1 cellular context compared by ENCODE assay signal in the genomic region with DNA sequence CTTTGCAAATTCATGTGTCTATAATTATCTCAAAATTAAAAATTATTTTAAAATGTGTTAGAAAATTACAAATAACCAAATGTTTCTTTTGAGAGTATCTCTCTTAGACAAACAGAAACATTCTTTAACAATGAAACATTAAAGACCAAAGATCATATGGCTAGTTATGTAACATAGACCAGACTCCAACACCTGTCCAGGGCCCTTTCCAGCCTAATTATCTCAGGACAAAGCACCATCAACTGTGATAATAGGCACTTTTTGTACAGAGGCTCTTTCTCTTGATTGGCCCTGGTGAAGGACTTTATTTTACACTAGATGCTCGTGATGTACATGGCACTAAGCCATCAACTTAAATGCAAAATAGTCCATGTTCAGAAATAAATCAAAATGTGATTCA.
TF ChIP-seq lines count a peak whose summit lies in the region.

No MANE protein-coding gene starts in this region.

TF ChIP-seq in HepG2, 621 proteins besides CTCF, POLR2A, EP300 and RAD21:
- no peak for TF ChIP-seq FOXK1 (CRISPR knock-in tag; IDR thresholded peaks at IDR 0.05; ENCODE audit: borderline replicate concordance, low read depth)
- TF ChIP-seq HMG20B (CRISPR knock-in tag; conservative IDR thresholded peaks at IDR 0.05): no peak
- TF ChIP-seq KDM6A (CRISPR knock-in tag; IDR thresholded peaks at IDR 0.05; ENCODE audit: low read depth): no peak
- TF ChIP-seq ZNF224 (CRISPR knock-in tag; IDR thresholded peaks at IDR 0.05): no peak
- no peak for TF ChIP-seq MXD4 (CRISPR knock-in tag; IDR thresholded peaks at IDR 0.05)
- TF ChIP-seq, protein P1, sequence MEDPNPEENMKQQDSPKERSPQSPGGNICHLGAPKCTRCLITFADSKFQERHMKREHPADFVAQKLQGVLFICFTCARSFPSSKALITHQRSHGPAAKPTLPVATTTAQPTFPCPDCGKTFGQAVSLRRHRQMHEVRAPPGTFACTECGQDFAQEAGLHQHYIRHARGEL (CRISPR knock-in tag; IDR thresholded peaks at IDR 0.05): no peak
- no peak for TF ChIP-seq ATRX (CRISPR knock-in tag; IDR thresholded peaks at IDR 0.05; ENCODE audit: borderline replicate concordance)
- peak; percentile 16; the same call in 1 of the 2 replicates for TF ChIP-seq SOX5 (CRISPR knock-in tag; IDR thresholded peaks at IDR 0.05; ENCODE audit: borderline replicate concordance)
- no peak for TF ChIP-seq GATAD2A (CRISPR knock-in tag; IDR thresholded peaks at IDR 0.05)
- TF ChIP-seq ZNF761 (CRISPR knock-in tag; conservative IDR thresholded peaks at IDR 0.05): no peak
- TF ChIP-seq, protein P2, sequence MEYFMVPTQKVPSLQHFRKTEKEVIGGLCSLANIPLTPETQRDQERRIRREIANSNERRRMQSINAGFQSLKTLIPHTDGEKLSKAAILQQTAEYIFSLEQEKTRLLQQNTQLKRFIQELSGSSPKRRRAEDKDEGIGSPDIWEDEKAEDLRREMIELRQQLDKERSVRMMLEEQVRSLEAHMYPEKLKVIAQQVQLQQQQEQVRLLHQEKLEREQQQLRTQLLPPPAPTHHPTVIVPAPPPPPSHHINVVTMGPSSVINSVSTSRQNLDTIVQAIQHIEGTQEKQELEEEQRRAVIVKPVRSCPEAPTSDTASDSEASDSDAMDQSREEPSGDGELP (IDR thresholded peaks at IDR 0.05; ENCODE audit: borderline replicate concordance, low read depth): peak; percentile 31; the same call in 1 of the 2 replicates
- TF ChIP-seq, protein P3, sequence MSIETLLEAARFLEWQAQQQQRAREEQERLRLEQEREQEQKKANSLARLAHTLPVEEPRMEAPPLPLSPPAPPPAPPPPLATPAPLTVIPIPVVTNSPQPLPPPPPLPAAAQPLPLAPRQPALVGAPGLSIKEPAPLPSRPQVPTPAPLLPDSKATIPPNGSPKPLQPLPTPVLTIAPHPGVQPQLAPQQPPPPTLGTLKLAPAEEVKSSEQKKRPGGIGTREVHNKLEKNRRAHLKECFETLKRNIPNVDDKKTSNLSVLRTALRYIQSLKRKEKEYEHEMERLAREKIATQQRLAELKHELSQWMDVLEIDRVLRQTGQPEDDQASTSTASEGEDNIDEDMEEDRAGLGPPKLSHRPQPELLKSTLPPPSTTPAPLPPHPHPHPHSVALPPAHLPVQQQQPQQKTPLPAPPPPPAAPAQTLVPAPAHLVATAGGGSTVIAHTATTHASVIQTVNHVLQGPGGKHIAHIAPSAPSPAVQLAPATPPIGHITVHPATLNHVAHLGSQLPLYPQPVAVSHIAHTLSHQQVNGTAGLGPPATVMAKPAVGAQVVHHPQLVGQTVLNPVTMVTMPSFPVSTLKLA (IDR thresholded peaks at IDR 0.05): 0 out of 2 replicates have a peak, but pooled peaks have one; percentile 19
